In genomic region chr3:11719406-11720219, GRCh38 we compare ENCODE assay signal across 8 cellular contexts.
DNase-seq lines count a peak whose midpoint lies in the region; ATAC-seq and TF ChIP-seq lines count a peak whose summit lies in the region.

No MANE protein-coding gene starts in this region.

- TF ChIP-seq CTCF in lower lobe of right lung (IDR thresholded peaks at IDR 0.05): no peak

- CTCF ChIA-PET in activated CD8-positive, alpha-beta T cell treated with anti-CD3 and anti-CD28 coated beads, Interleukin-2, amount 10 ng/mL, durations not matched to agents 7 days and 5 days (lab: Charles Lee): no interaction called here

- H3K27ac Mint-ChIP-seq in activated CD8-positive, alpha-beta T cell treated with anti-CD3 and anti-CD28 coated beads, Interleukin-2, amount 10 ng/mL, durations not matched to agents 7 days and 5 days: no peak overlapping the region

- peak overlapping the region; percentile 79 for H3K4me3 Mint-ChIP-seq in activated CD8-positive, alpha-beta T cell treated with anti-CD3 and anti-CD28 coated beads, Interleukin-2, amount 10 ng/mL, durations not matched to agents 7 days and 5 days

- peak overlapping the region; percentile 96 for H3K4me3 ChIP-seq in lower lobe of right lung

- no peaks in the 10 kb centered on the region for H3K9me3 ChIP-seq in lower lobe of right lung

- peak; percentile 60 to 68 for DNase-seq in NCI-H2081 (lab: John Stamatoyannopoulos, UW)
- DNase-seq in NCI-H2081 treated with DMSO at 0.1 percent for 48 hours (lab: John Stamatoyannopoulos, UW): no peak
- DNase-seq in NCI-H2171 treated with DMSO at 0.1 percent for 48 hours (lab: John Stamatoyannopoulos, UW): peak; percentile 78
- peak; percentile 68 for DNase-seq in activated CD8-positive, alpha-beta T cell treated with anti-CD3 and anti-CD28 coated beads, Interleukin-2, amount 10 ng/mL, durations not matched to agents 7 days and 5 days
- peak; percentile 90 for DNase-seq in ecto neural progenitor cell (ENCODE audit: low spot score)
- DNase-seq in lower lobe of right lung: peak; percentile 93
- DNase-seq in stimulated activated CD4-positive, alpha-beta T cell treated with anti-CD3 and anti-CD28 coated beads, TNF-alpha, amount 100 ng/mL, for 1 hour (ENCODE audit: low read depth in 3 of 3, low spot score in 1 of 3): peak; percentile 44 to 61 (median 45)

- H3K27ac ChIP-seq in lower lobe of right lung: peak overlapping the region; percentile 92

- H3K36me3 ChIP-seq in lower lobe of right lung: no peaks in the 10 kb centered on the region

- ATAC-seq in HG02970 (IDR thresholded peaks at IDR 0.05; ENCODE audit: low FRiP score, unreplicated experiment) (peak; percentile 60), lower lobe of right lung (peak; percentile 93 to 96)
- ATAC-seq in activated CD8-positive, alpha-beta T cell treated with anti-CD3 and anti-CD28 coated beads, Interleukin-2, amount 10 ng/mL, durations not matched to agents 7 days and 5 days: peak; percentile 71

- intact Hi-C loops in lower lobe of right lung (cut with DNase I): no loop called here

- H3K9me3 Mint-ChIP-seq in activated CD8-positive, alpha-beta T cell treated with anti-CD3 and anti-CD28 coated beads, Interleukin-2, amount 10 ng/mL, durations not matched to agents 7 days and 5 days (ENCODE audit: insufficient read depth): no peaks in the 10 kb centered on the region

- POLR2A ChIA-PET in activated CD8-positive, alpha-beta T cell treated with anti-CD3 and anti-CD28 coated beads, Interleukin-2, amount 10 ng/mL, durations not matched to agents 7 days and 5 days (lab: Charles Lee): no interaction called here

- no peaks in the 10 kb centered on the region for H3K27me3 ChIP-seq in lower lobe of right lung (ENCODE audit: low read depth)

- H3K36me3 Mint-ChIP-seq in activated CD8-positive, alpha-beta T cell treated with anti-CD3 and anti-CD28 coated beads, Interleukin-2, amount 10 ng/mL, durations not matched to agents 7 days and 5 days (ENCODE audit: low read depth): no peaks in the 10 kb centered on the region

- H3K27me3 Mint-ChIP-seq in activated CD8-positive, alpha-beta T cell treated with anti-CD3 and anti-CD28 coated beads, Interleukin-2, amount 10 ng/mL, durations not matched to agents 7 days and 5 days (ENCODE audit: low read depth): peaks cover 25% of the 10 kb centered on the region

- peaks cover 23% of the 10 kb centered on the region for H3K4me1 ChIP-seq in lower lobe of right lung

- H3K4me1 Mint-ChIP-seq in activated CD8-positive, alpha-beta T cell treated with anti-CD3 and anti-CD28 coated beads, Interleukin-2, amount 10 ng/mL, durations not matched to agents 7 days and 5 days (ENCODE audit: low read depth): peaks cover 22% of the 10 kb centered on the region
